In genomic region chr13:108915634-108916497, GRCh38 we compare ENCODE assay signal across 8 cellular contexts.
DNase-seq lines count a peak whose midpoint lies in the region; TF ChIP-seq lines count a peak whose summit lies in the region.

No MANE protein-coding gene starts in this region.

- H3K4me3 ChIP-seq in HFF-Myc (replicated peaks; ENCODE audit: low read depth, low read length), result no peak overlapping the region
- no peak overlapping the region for H3K4me3 ChIP-seq in effector memory CD4-positive, alpha-beta T cell (ENCODE audit: insufficient read depth, low read depth, low read length, poor library complexity, severe bottlenecking)

- no peaks in the 10 kb centered on the region for H3K9me3 ChIP-seq in effector memory CD4-positive, alpha-beta T cell (ENCODE audit: control insufficient read depth, low read length)

- no peak overlapping the region for H3K27ac ChIP-seq in effector memory CD4-positive, alpha-beta T cell (ENCODE audit: insufficient read depth, low read length, poor library complexity, severe bottlenecking)

- H3K36me3 ChIP-seq in effector memory CD4-positive, alpha-beta T cell (ENCODE audit: control insufficient read depth, insufficient read depth, low read length), result no peaks in the 10 kb centered on the region

- no peaks in the 10 kb centered on the region for H3K4me1 ChIP-seq in effector memory CD4-positive, alpha-beta T cell (ENCODE audit: control insufficient read depth, insufficient read depth, low read length, poor library complexity, severe bottlenecking)

- no peaks in the 10 kb centered on the region for H3K27me3 ChIP-seq in effector memory CD4-positive, alpha-beta T cell (replicated peaks; ENCODE audit: control insufficient read depth, insufficient read depth, low read length, poor library complexity, severe bottlenecking)

- in situ Hi-C loops in GM13976 (cut with MboI; ENCODE audit: low sequenced_read_pairs, unreplicated experiment), result no loop called here

- TF ChIP-seq CTCF in GM13976 (IDR thresholded peaks at IDR 0.05; ENCODE audit: borderline replicate concordance, control extremely low read depth, extremely low read depth, insufficient read depth, missing control alignments), result no peak
- no peak for TF ChIP-seq CTCF in HFF-Myc (IDR thresholded peaks at IDR 0.05; ENCODE audit: low read depth, low read length, missing control alignments)

- DNase-seq in GM13976 (ENCODE audit: low spot score), result peak; percentile 59
- peak; percentile 84 for DNase-seq in HFF-Myc (ENCODE audit: extremely low read depth, low read depth)
- peak; percentile 48 for DNase-seq in NCI-H1092 (lab: John Stamatoyannopoulos, UW)
- peak; percentile 47 to 82 for DNase-seq in activated CD4-positive, alpha-beta T cell treated with anti-CD3 and anti-CD28 coated beads, Interleukin-2, amount 50 U/mL, for 24 hours (ENCODE audit: low read depth in 1 of 2, low spot score in 1 of 2)
- peak; percentile 44 to 48 (median 48) for DNase-seq in effector memory CD4-positive, alpha-beta T cell
- peak; percentile 94 for DNase-seq in mesenteric fat pad (ENCODE audit: low spot score)
- DNase-seq in stimulated activated CD8-positive, alpha-beta memory T cell treated with anti-CD3 and anti-CD28 coated beads, Interleukin-15, amount 100 ng/mL, for 48 hours (ENCODE audit: low read depth in 2 of 2), result peak; percentile 68 to 73
- no peak for DNase-seq in cerebellar cortex (ENCODE audit: low spot score)
